Comparison of ENCODE assay signal across 9 cellular contexts in the genomic region with DNA sequence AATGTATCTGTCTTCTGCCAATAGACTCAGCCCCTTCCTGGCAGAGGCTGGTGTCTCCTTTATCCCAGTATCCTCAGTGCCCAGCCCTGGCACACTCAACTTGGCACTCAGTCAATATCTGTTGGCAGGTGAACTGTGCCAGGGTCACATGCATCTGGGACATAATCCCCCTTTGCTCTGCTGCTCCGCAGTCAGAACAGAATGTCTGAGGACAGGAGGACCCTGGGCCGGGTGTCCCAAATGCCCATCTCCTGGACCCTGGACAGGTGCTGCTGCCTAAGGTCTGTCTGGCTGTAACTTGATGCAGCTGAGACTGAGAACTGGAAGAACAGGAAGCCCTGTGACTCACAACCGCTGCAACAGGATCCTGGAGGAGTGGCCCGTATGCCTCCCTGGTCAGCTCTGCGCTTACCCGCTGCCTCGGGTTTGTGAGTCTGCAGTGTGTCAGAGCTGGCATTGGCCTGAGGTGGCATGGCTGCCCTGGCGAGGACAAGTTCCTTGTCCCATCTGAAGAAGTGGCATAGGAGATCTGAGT. TPM values are rescaled to one million over a fixed set of nuclear protein-coding genes. Genes with fewer than 3 reads are reported as not detected.
DNase-seq lines count a peak whose midpoint lies in the region; ATAC-seq and TF ChIP-seq lines count a peak whose summit lies in the region.
"Had no signal": no experiment of that assay in that cellular context is flagged by ENCODE, and none has a peak within 500 bp of the region (broad histone marks: within the 10 kb centered on the region; RNA-seq: fewer than 3 reads in every experiment).

No MANE protein-coding gene starts in this region.

- TF ChIP-seq CTCF in WI38 (IDR thresholded peaks at IDR 0.05; ENCODE audit: low read depth, low read length), result no peak
- no peak for TF ChIP-seq CTCF in epithelial cell of esophagus (IDR thresholded peaks at IDR 0.05; ENCODE audit: insufficient read depth, low read depth, low read length, missing control alignments)

- H3K4me1 ChIP-seq in CD8-positive, alpha-beta memory T cell (ENCODE audit: insufficient read depth, low read length), result peaks cover 97% of the 10 kb centered on the region

- POLR2A ChIA-PET in CD8-positive, alpha-beta memory T cell (lab: Charles Lee), result no interaction called here

- no peaks in the 10 kb centered on the region for H3K9me3 ChIP-seq in CD8-positive, alpha-beta memory T cell (ENCODE audit: low read length)

- peak overlapping the region in 5 of 7 donors; percentile 33 to 68 (median 54) for H3K4me3 Mint-ChIP-seq in CD8-positive, alpha-beta memory T cell

- ATAC-seq in GM21381 (IDR thresholded peaks at IDR 0.05; ENCODE audit: unreplicated experiment), result no peak

- peaks cover 55 to 74% (median 64%) of the 10 kb centered on the region in 3 donors for H3K4me1 Mint-ChIP-seq in CD8-positive, alpha-beta memory T cell

- H3K27me3 Mint-ChIP-seq in CD8-positive, alpha-beta memory T cell, result peaks cover 0 to 8% of the 10 kb centered on the region in 2 donors
- H3K27me3 Mint-ChIP-seq: naive B cell had no signal

- H3K36me3 Mint-ChIP-seq in CD8-positive, alpha-beta memory T cell, result no peaks in the 10 kb centered on the region

- no peaks in the 10 kb centered on the region for H3K36me3 ChIP-seq in CD8-positive, alpha-beta memory T cell (ENCODE audit: insufficient read depth, low read length)

- in situ Hi-C loops in G401 (cut with HindIII; ENCODE audit: low sequenced_read_pairs), result no loop called here

- no peak for DNase-seq in CD8-positive, alpha-beta memory T cell
- DNase-seq in MV-4-11 (lab: John Stamatoyannopoulos, UW) (peak; percentile 78), epithelial cell of esophagus (ENCODE audit: low read depth) (peak; percentile 99), myocyte (ENCODE audit: low read depth) (peak; percentile 96), G401 (ENCODE audit: low spot score) (no peak)
- no peak for DNase-seq in activated CD8-positive, alpha-beta memory T cell treated with anti-CD3 and anti-CD28 coated beads, Interleukin-2, amount 50 U/mL, for 4 hours
- DNase-seq: naive B cell had no signal

- peak overlapping the region; percentile 24 for H3K4me3 ChIP-seq in CD8-positive, alpha-beta memory T cell (ENCODE audit: low read length)
- H3K4me3 ChIP-seq in WI38 (ENCODE audit: low read depth, low read length) (0 out of 2 replicates have a peak overlapping the region, but pooled peaks have one; percentile 8), epithelial cell of esophagus (ENCODE audit: low read length) (no peak overlapping the region)

- H3K27ac ChIP-seq in CD8-positive, alpha-beta memory T cell (ENCODE audit: low read depth, low read length), result no peak overlapping the region

- peak overlapping the region in 5 of 8 donors; percentile 33 to 80 (median 51) for H3K27ac Mint-ChIP-seq in CD8-positive, alpha-beta memory T cell

- no peaks in the 10 kb centered on the region for H3K9me3 Mint-ChIP-seq in CD8-positive, alpha-beta memory T cell
- H3K9me3 Mint-ChIP-seq: naive B cell had no signal

- H3K27me3 ChIP-seq in CD8-positive, alpha-beta memory T cell (ENCODE audit: insufficient read depth, low read length, poor library complexity, severe bottlenecking), result no peaks in the 10 kb centered on the region

- CTCF ChIA-PET in CD8-positive, alpha-beta memory T cell (lab: Charles Lee), result no interaction called here

RNA-seq across cellular contexts. Expression of a gene that starts 11.4 kb away (rescaled TPM):
- total RNA-seq in CD8-positive, alpha-beta memory T cell, result 10 to 100 TPM; 54.5 to 57.0 TPM
- 1.8 TPM for polyA plus RNA-seq in CD8-positive, alpha-beta memory T cell
- 7.0 and 8.3 TPM in 2 replicates for total RNA-seq in myocyte
- 9.1 TPM for polyA plus RNA-seq in myocyte (2012)
- total RNA-seq in G401 (2014; rRNA removed; shearing (Covaris generic)), result 11.3 and 17.1 TPM in 2 replicates

Comparison
In these comparisons a context has a peak if more than half of its experiments do, and no peak if none do; other contexts are left out.
1. DNase-seq: peak in MV-4-11 (single experiment), epithelial cell of esophagus (single experiment) and myocyte (single experiment); none in CD8-positive, alpha-beta memory T cell (0 of 5), G401 (single experiment) and activated CD8-positive, alpha-beta memory T cell treated with anti-CD3 and anti-CD28 coated beads, Interleukin-2, amount 50 U/mL, for 4 hours (single experiment).